10 cellular contexts compared by ENCODE assay signal in the genomic region with DNA sequence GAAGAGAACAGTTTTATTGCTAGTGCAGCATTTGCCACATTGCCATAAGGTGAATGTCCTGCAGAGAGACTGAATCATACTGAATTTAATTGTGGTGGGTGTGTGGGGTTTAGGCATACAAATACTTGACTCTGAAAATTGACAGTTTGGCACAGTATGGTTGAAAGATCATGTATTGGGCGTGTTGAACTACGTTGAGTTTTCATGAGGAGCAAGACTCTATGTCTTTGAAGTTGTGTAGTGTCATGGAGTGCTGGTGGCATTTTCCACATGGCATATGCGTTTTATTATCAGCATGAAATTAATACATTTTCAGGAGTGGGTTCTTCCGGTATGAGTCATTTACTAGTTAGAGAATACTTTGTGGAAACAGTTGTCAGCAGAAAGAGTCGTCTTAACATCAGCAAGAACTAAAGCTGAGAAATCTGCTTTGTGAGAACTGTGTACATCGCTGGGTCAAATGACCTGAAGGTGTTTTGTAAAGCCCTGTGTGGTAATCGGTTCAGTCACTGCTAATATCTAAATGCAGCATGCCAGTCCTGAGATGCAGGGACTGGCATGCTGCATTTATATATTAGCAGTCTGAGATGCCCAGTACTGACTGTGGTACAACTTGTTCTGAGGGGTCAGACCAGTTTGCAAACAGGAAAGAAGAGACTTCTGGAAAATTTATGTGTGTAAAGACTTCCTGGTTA. TPM values are rescaled to one million over a fixed set of nuclear protein-coding genes. Genes with fewer than 3 reads are reported as not detected.
DNase-seq lines count a peak whose midpoint lies in the region; ATAC-seq and TF ChIP-seq lines count a peak whose summit lies in the region.
"Had no signal": no experiment of that assay in that cellular context is flagged by ENCODE, and none has a peak within 500 bp of the region (broad histone marks: within the 10 kb centered on the region; RNA-seq: fewer than 3 reads in every experiment).

No MANE protein-coding gene starts in this region.

- H3K9me3 ChIP-seq in mesodermal cell (ENCODE audit: control insufficient read depth, low read length): no peaks in the 10 kb centered on the region
- no peaks in the 10 kb centered on the region for H3K9me3 ChIP-seq in effector memory CD4-positive, alpha-beta T cell (ENCODE audit: control insufficient read depth, low read length)

- TF ChIP-seq CTCF in chondrocyte (IDR thresholded peaks at IDR 0.05): no peak

- H3K36me3 ChIP-seq in mesodermal cell (ENCODE audit: control insufficient read depth, insufficient read depth, low read length): no peaks in the 10 kb centered on the region
- no peaks in the 10 kb centered on the region for H3K36me3 ChIP-seq in effector memory CD4-positive, alpha-beta T cell (ENCODE audit: control insufficient read depth, insufficient read depth, low read length)

- H3K4me1 Mint-ChIP-seq in chondrocyte (ENCODE audit: low read depth): peaks cover 77% of the 10 kb centered on the region

- peaks cover 36% of the 10 kb centered on the region for H3K4me1 ChIP-seq in mesodermal cell (ENCODE audit: control insufficient read depth, insufficient read depth, low read length, poor library complexity, severe bottlenecking)
- no peaks in the 10 kb centered on the region for H3K4me1 ChIP-seq in effector memory CD4-positive, alpha-beta T cell (ENCODE audit: control insufficient read depth, insufficient read depth, low read length, poor library complexity, severe bottlenecking)

- DNase-seq in DMS53 (lab: John Stamatoyannopoulos, UW) (peak; percentile 81), LoVo (ENCODE audit: low spot score) (peak; percentile 22), chondrocyte (ENCODE audit: low spot score) (no peak), OCI-M1 (lab: John Stamatoyannopoulos, UW) (no peak), Kasumi-1 (lab: John Stamatoyannopoulos, UW) (no peak)
- no peak for DNase-seq in effector memory CD4-positive, alpha-beta T cell
- DNase-seq: effector CD4-positive, alpha-beta T cell; NCI-H69 had no signal

- WGBS in mesodermal cell (ENCODE audit: insufficient coverage in 2 of 2), 2 experiments: 85 to 91% methylated on average over 6 of the region's 7 CpGs

- H3K4me3 Mint-ChIP-seq in chondrocyte (ENCODE audit: unreplicated experiment): no peak overlapping the region

- H3K9me3 Mint-ChIP-seq in chondrocyte (ENCODE audit: low read depth): no peaks in the 10 kb centered on the region

- no peaks in the 10 kb centered on the region for H3K27me3 ChIP-seq in effector memory CD4-positive, alpha-beta T cell (replicated peaks; ENCODE audit: control insufficient read depth, insufficient read depth, low read length, poor library complexity, severe bottlenecking)

- peak overlapping the region; percentile 33 for H3K27ac ChIP-seq in mesodermal cell (ENCODE audit: low read depth, low read length, severe bottlenecking)
- H3K27ac ChIP-seq in effector memory CD4-positive, alpha-beta T cell (ENCODE audit: insufficient read depth, low read length, poor library complexity, severe bottlenecking): no peak overlapping the region

- no peaks in the 10 kb centered on the region for H3K27me3 Mint-ChIP-seq in chondrocyte (ENCODE audit: low read depth)

- peak overlapping the region; percentile 37 for H3K27ac Mint-ChIP-seq in chondrocyte (ENCODE audit: unreplicated experiment)

- no peak for ATAC-seq in HG03135 (IDR thresholded peaks at IDR 0.05; ENCODE audit: unreplicated experiment)

- peaks cover 3% of the 10 kb centered on the region for H3K36me3 Mint-ChIP-seq in chondrocyte (ENCODE audit: low read depth)

- no peak overlapping the region for H3K4me3 ChIP-seq in mesodermal cell (ENCODE audit: extremely low read depth, insufficient read depth, low read length, poor library complexity, severe bottlenecking)
- no peak overlapping the region for H3K4me3 ChIP-seq in effector memory CD4-positive, alpha-beta T cell (ENCODE audit: insufficient read depth, low read depth, low read length, poor library complexity, severe bottlenecking)

RNA-seq across cellular contexts. Expression of a gene that starts 50.3 kb away (rescaled TPM):
- total RNA-seq in chondrocyte: 111 to 119 TPM (median 111 TPM) in 3 replicates
- 13.1 TPM for polyA plus RNA-seq in mesodermal cell (2013, experiment 1 of 2)
- 16.7 TPM for polyA plus RNA-seq in mesodermal cell (2013, experiment 2 of 2)

Comparison
In these comparisons a context has a peak if more than half of its experiments do, and no peak if none do; other contexts are left out.
1. DNase-seq: peak in DMS53 (single experiment) and LoVo (single experiment); none in chondrocyte (single experiment), OCI-M1 (single experiment), effector memory CD4-positive, alpha-beta T cell (0 of 3) and Kasumi-1 (0 of 2).